In genomic region chr5:5348576-5348975, GRCh38 we compare ENCODE assay signal across 26 cellular contexts.
"Had no signal": no experiment of that assay in that cellular context is flagged by ENCODE, and none has a peak within 500 bp of the region (broad histone marks: within the 10 kb centered on the region; RNA-seq: fewer than 3 reads in every experiment).

No MANE protein-coding gene starts in this region.

- H3K27me3 Mint-ChIP-seq: dendritic cell treated with granulocyte-macrophage colony-stimulating factor and Interleukin-4, amounts not matched to agents 40 ng/mL and 50 ng/mL, for 4 days; stimulated activated naive CD8-positive, alpha-beta T cell treated with anti-CD3 and anti-CD28 coated beads, Interleukin-15, Interleukin-2, amounts not matched to agents 100 ng/mL and 50 ng/mL, for 24 hours had no signal

- H3K9me3 Mint-ChIP-seq: endodermal cell; nephron; stimulated activated naive CD8-positive, alpha-beta T cell treated with anti-CD3 and anti-CD28 coated beads, Interleukin-15, Interleukin-2, amounts not matched to agents 100 ng/mL and 50 ng/mL, for 24 hours had no signal

- H3K27ac Mint-ChIP-seq: dendritic cell treated with granulocyte-macrophage colony-stimulating factor and Interleukin-4, amounts not matched to agents 40 ng/mL and 50 ng/mL, for 4 days; endodermal cell; stimulated activated memory B cell treated with anti-CD40 and anti-IgM and Interleukin-4, amounts not matched to agents 10 μg/mL and 1 μg/mL and 100 μg/mL, for 72 hours; stimulated activated naive CD8-positive, alpha-beta T cell treated with anti-CD3 and anti-CD28 coated beads, Interleukin-15, Interleukin-2, amounts not matched to agents 100 ng/mL and 50 ng/mL, for 24 hours had no signal

- ATAC-seq: esophagus mucosa; gastrocnemius medialis; left ventricle myocardium superior; lower lobe of right lung; psoas muscle; stimulated activated memory B cell treated with anti-CD40 and anti-IgM and Interleukin-4, amounts not matched to agents 10 μg/mL and 1 μg/mL and 100 μg/mL, for 72 hours had no signal

- H3K4me3 ChIP-seq: colonic mucosa, gastrocnemius medialis, lower lobe of right lung, neural progenitor cell, ovary, psoas muscle, sigmoid colon, thoracic aorta, tibial nerve, upper lobe of left lung had no signal

- H3K4me3 Mint-ChIP-seq: dendritic cell treated with granulocyte-macrophage colony-stimulating factor and Interleukin-4, amounts not matched to agents 40 ng/mL and 50 ng/mL, for 4 days; endodermal cell; nephron; neural progenitor cell; stimulated activated memory B cell treated with anti-CD40 and anti-IgM and Interleukin-4, amounts not matched to agents 10 μg/mL and 1 μg/mL and 100 μg/mL, for 72 hours; stimulated activated naive CD8-positive, alpha-beta T cell treated with anti-CD3 and anti-CD28 coated beads, Interleukin-15, Interleukin-2, amounts not matched to agents 100 ng/mL and 50 ng/mL, for 24 hours had no signal

- H3K9me3 ChIP-seq: colonic mucosa, gastrocnemius medialis, lower lobe of right lung, ovary, psoas muscle, sigmoid colon, thoracic aorta, tibial nerve, upper lobe of left lung had no signal

- H3K36me3 ChIP-seq: colonic mucosa, gastrocnemius medialis, lower lobe of right lung, neural progenitor cell, ovary, sigmoid colon, thoracic aorta, tibial nerve, upper lobe of left lung had no signal

- H3K4me1 ChIP-seq: colonic mucosa, lower lobe of right lung, sigmoid colon had no signal

- H3K27ac ChIP-seq: colonic mucosa, epithelial cell of prostate, gastrocnemius medialis, lower lobe of right lung, neural progenitor cell, ovary, psoas muscle, sigmoid colon, thoracic aorta, tibial nerve, upper lobe of left lung had no signal

- DNase-seq: colonic mucosa; effector CD8-positive, alpha-beta T cell; foreskin fibroblast; gastrocnemius medialis; head of caudate nucleus; left ventricle myocardium superior; lower lobe of right lung; nucleus accumbens; ovary; posterior cingulate gyrus; right cardiac atrium; sigmoid colon; stimulated activated CD4-positive, alpha-beta T cell treated with anti-CD3 and anti-CD28 coated beads, Interleukin-2, amount 100 ng/mL, for 24 hours; stimulated activated CD4-positive, alpha-beta T cell treated with anti-CD3 and anti-CD28 coated beads, Interleukin-4, amount 100 ng/mL, for 24 hours had no signal

- H3K36me3 Mint-ChIP-seq: neural progenitor cell; stimulated activated memory B cell treated with anti-CD40 and anti-IgM and Interleukin-4, amounts not matched to agents 10 μg/mL and 1 μg/mL and 100 μg/mL, for 72 hours had no signal
